8 cellular contexts compared by ENCODE assay signal in genomic region chr10:22629843-22630228, GRCh38.
A peak's percentile ranks its signal among the peaks of the same experiment; 100 is the strongest.
DNase-seq lines count a peak whose midpoint lies in the region; ATAC-seq and TF ChIP-seq lines count a peak whose summit lies in the region.

No MANE protein-coding gene starts in this region.

- peak; percentile 62 to 66 for DNase-seq in activated T-cell treated with anti-CD3 and anti-CD28 coated beads, Interleukin-2, amount 50 U/mL, for 48 hours
- no peak for DNase-seq in natural killer cell
- no peak for DNase-seq in left colon
- no peak for DNase-seq in stimulated activated CD8-positive, alpha-beta memory T cell treated with anti-CD3 and anti-CD28 coated beads, Interleukin-4, amount 100 ng/mL, for 48 hours
- DNase-seq in SKM-1 (lab: John Stamatoyannopoulos, UW; ENCODE audit: unreplicated experiment) = no peak
- DNase-seq in aorta = no peak

- H3K27ac Mint-ChIP-seq in natural killer cell = peak overlapping the region; percentile 99

- H3K9me3 ChIP-seq in aorta (ENCODE audit: control insufficient read depth, low read length) = no peaks in the 10 kb centered on the region

- H3K27ac ChIP-seq in aorta (ENCODE audit: low read depth in 1 of 2, low read length in 2 of 2) = no peak overlapping the region

- no peaks in the 10 kb centered on the region for H3K27me3 ChIP-seq in aorta (ENCODE audit: control insufficient read depth in 1 of 2, insufficient read depth in 2 of 2, low read length in 1 of 2)

- peaks cover 92 to 94% of the 10 kb centered on the region in 2 donors for H3K4me1 Mint-ChIP-seq in natural killer cell

- H3K4me1 ChIP-seq in aorta (ENCODE audit: control insufficient read depth in 1 of 2, insufficient read depth in 2 of 2, low read length in 2 of 2) = peaks cover 1 to 6% of the 10 kb centered on the region in 2 donors

- H3K4me3 Mint-ChIP-seq in natural killer cell = peak overlapping the region; percentile 90

- WGBS in aorta, 2 donors = 96% methylated on average over 4 of the region's 4 CpGs

- peak; percentile 16 for ATAC-seq in GM18517 (IDR thresholded peaks at IDR 0.05; ENCODE audit: unreplicated experiment)
- peak; percentile 26 for ATAC-seq in HG02840 (IDR thresholded peaks at IDR 0.05; ENCODE audit: low FRiP score, unreplicated experiment)
- ATAC-seq in natural killer cell = no peak
- no peak for ATAC-seq in left colon
- no peak for ATAC-seq in aorta (ENCODE audit: low FRiP score)

- H3K9me3 Mint-ChIP-seq in natural killer cell = no peaks in the 10 kb centered on the region

- H3K36me3 ChIP-seq in aorta (ENCODE audit: control insufficient read depth in 1 of 2, insufficient read depth in 2 of 2, low read length in 1 of 2) = no peaks in the 10 kb centered on the region

- intact Hi-C loops in natural killer cell (cut with micrococcal nuclease) = loop anchor here (2.0 to 5.0 kb wide), 4 partner anchors 19 to 83 kb away; no protein-coding TSS in a partner anchor
- intact Hi-C loops in left colon (cut with DNase I, micrococcal nuclease) = no loop called here
- intact Hi-C loops in aorta (cut with DNase I) = loop anchor here in 1 of 2 donors (5.0 kb wide), 1 partner anchor 72 kb away; no protein-coding TSS in a partner anchor

- no peak overlapping the region for H3K4me3 ChIP-seq in aorta (ENCODE audit: low read length in 2 of 2)

- H3K36me3 Mint-ChIP-seq in natural killer cell = no peaks in the 10 kb centered on the region

- no peak for TF ChIP-seq CTCF in natural killer cell (IDR thresholded peaks at IDR 0.05)

- H3K27me3 Mint-ChIP-seq in natural killer cell (ENCODE audit: low read depth in 2 of 2) = no peaks in the 10 kb centered on the region

Comparison
In these comparisons a context has a peak if more than half of its experiments do, and no peak if none do; other contexts are left out.
1. ATAC-seq: peak in GM18517 (single experiment) and HG02840 (single experiment); none in natural killer cell (0 of 3), left colon (single experiment) and aorta (single experiment).
2. DNase-seq: peak in activated T-cell treated with anti-CD3 and anti-CD28 coated beads, Interleukin-2, amount 50 U/mL, for 48 hours (2 of 2); none in natural killer cell (single experiment), left colon (0 of 2), stimulated activated CD8-positive, alpha-beta memory T cell treated with anti-CD3 and anti-CD28 coated beads, Interleukin-4, amount 100 ng/mL, for 48 hours (single experiment), SKM-1 (single experiment) and aorta (0 of 2).